ENCODE assay signal across 8 cellular contexts in genomic region chr5:10283927-10284635, GRCh38. TPM values are rescaled to one million over a fixed set of nuclear protein-coding genes. Genes with fewer than 3 reads are reported as not detected.
DNase-seq lines count a peak whose midpoint lies in the region; ATAC-seq and TF ChIP-seq lines count a peak whose summit lies in the region.

No MANE protein-coding gene starts in this region.

- TF ChIP-seq CTCF in PC-9 (conservative IDR thresholded peaks at IDR 0.05), result peak; percentile 96
- peak; percentile 97 for TF ChIP-seq CTCF in nephron progenitor cell (IDR thresholded peaks at IDR 0.05)

- in situ Hi-C loops in KBM-7 (cut with MboI; ENCODE audit: low pct_unique_long_range_greater_than_20kb, low sequenced_read_pairs), result no loop called here

- intact Hi-C loops in PC-9 (cut with micrococcal nuclease; ENCODE audit: unreplicated experiment), result loop anchor here (1.0 kb wide), 8 partner anchors 23 to 344 kb away; partner anchors contain the start of genes CMBL, MARCHF6 and ROPN1L

- no peak overlapping the region for H3K4me3 Mint-ChIP-seq in nephron progenitor cell

- no peak overlapping the region for H3K27ac ChIP-seq in PC-9

- peaks cover 4% of the 10 kb centered on the region for H3K27me3 Mint-ChIP-seq in nephron progenitor cell (ENCODE audit: low read depth, poor library complexity)

- peaks cover 10% of the 10 kb centered on the region for H3K4me1 Mint-ChIP-seq in nephron progenitor cell

- DNase-seq in EL, result peak; percentile 72
- peak; percentile 93 for DNase-seq in KBM-7
- peak; percentile 46 to 93 for DNase-seq in PC-9
- peak; percentile 81 for DNase-seq in activated T-cell treated with anti-CD3 and anti-CD28 coated beads, Interleukin-2, amount 50 U/mL, for 1 hour
- peak; percentile 58 for DNase-seq in fibroblast of gingiva (ENCODE audit: low read depth)
- peak; percentile 87 for DNase-seq in nephron progenitor cell
- DNase-seq in stimulated activated naive CD8-positive, alpha-beta T cell treated with anti-CD3 and anti-CD28 coated beads, Interleukin-15, Interleukin-2, amounts not matched to agents 100 U/mL and 50 U/mL, for 24 hours, result peak; percentile 87

- CTCF ChIA-PET in PC-9 (lab: Charles Lee), result interaction anchor here (0.6 to 2.1 kb wide), 20 partner anchors 9 to 343 kb away, joined by 3 to 26 read pairs (median 6); partner anchors contain the start of gene MARCHF6

- H3K9me3 Mint-ChIP-seq in nephron progenitor cell, result no peaks in the 10 kb centered on the region

- no peak overlapping the region for H3K27ac Mint-ChIP-seq in nephron progenitor cell

- no peaks in the 10 kb centered on the region for H3K79me2 ChIP-seq in PC-9 (ENCODE audit: low read depth)

- H3K36me3 ChIP-seq in PC-9 (ENCODE audit: low read depth), result peaks cover 14% of the 10 kb centered on the region

- H3K4me3 ChIP-seq in PC-9, result no peak overlapping the region

- no peak overlapping the region for H2AFZ ChIP-seq in PC-9

- BruUV-seq in PC-9 (replicated peaks; lab: Mats Ljungman, UMichigan), result no TSS peak

- peaks cover 30% of the 10 kb centered on the region for H3F3A ChIP-seq in PC-9 (ENCODE audit: insufficient read depth, low read depth)

- peaks cover 14% of the 10 kb centered on the region for H3K4me1 ChIP-seq in PC-9 (replicated peaks; ENCODE audit: insufficient read depth)

- peak; percentile 92 for ATAC-seq in GM21786 (IDR thresholded peaks at IDR 0.05; ENCODE audit: unreplicated experiment)
- peak; percentile 95 for ATAC-seq in stimulated activated naive CD8-positive, alpha-beta T cell treated with anti-CD3 and anti-CD28 coated beads, Interleukin-15, Interleukin-2, amounts not matched to agents 100 U/mL and 50 U/mL, for 24 hours

- H3K4me2 ChIP-seq in PC-9, result no peak overlapping the region

- POLR2A ChIA-PET in PC-9 (lab: Charles Lee; ENCODE audit: unreplicated experiment), result interaction anchor here (0.6 to 0.7 kb wide), 3 partner anchors 70 to 101 kb away, joined by 3 to 4 read pairs (median 3); partner anchors contain the start of gene MARCHF6

- no peaks in the 10 kb centered on the region for H3K9me3 ChIP-seq in PC-9 (ENCODE audit: insufficient read depth, low read depth)

- H3K27me3 ChIP-seq in PC-9 (ENCODE audit: insufficient read depth, low read depth), result no peaks in the 10 kb centered on the region

- H4K20me1 ChIP-seq in PC-9 (ENCODE audit: insufficient read depth), result no peaks in the 10 kb centered on the region

- peaks cover 34% of the 10 kb centered on the region for H3K36me3 Mint-ChIP-seq in nephron progenitor cell (ENCODE audit: low read depth)

- H3K9me2 ChIP-seq in PC-9 (ENCODE audit: insufficient read depth), result no peaks in the 10 kb centered on the region

RNA-seq across cellular contexts. Expression of gene CMBL, which starts 23.6 kb away (rescaled TPM):
- total RNA-seq in PC-9 (2021), result 286 and 294 TPM in 2 replicates

RNA-seq across cellular contexts. Expression of gene CCT5, which starts 34.0 kb away (rescaled TPM):
- total RNA-seq in PC-9 (2021), result 658 and 831 TPM in 2 replicates

RNA-seq across cellular contexts. Expression of gene ATPSCKMT, which starts 34.4 kb away (rescaled TPM):
- total RNA-seq in PC-9 (2021), result 36.4 and 51.4 TPM in 2 replicates
